ENCODE assay signal across 30 cellular contexts in the genomic region with DNA sequence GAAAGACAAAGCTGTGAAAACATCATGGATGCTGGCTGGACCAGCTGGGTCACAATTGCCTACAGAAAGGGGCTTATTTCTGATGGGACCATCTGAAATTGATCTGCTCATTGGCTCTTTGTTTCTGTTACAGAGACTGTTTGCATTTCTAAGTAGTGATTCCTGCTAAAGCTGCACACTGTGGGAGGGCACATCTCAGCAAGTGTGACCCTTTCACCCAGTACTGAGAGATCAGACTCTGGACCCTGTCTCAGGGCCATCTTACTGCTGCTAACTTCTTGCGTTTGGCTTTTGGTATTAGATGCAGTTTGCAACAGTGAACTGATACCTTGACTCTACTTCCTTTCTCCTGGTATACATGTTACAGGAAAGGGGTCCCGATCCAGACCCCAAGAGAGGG.
"Had no signal": no experiment of that assay in that cellular context is flagged by ENCODE, and none has a peak within 500 bp of the region (broad histone marks: within the 10 kb centered on the region; RNA-seq: fewer than 3 reads in every experiment).

No MANE protein-coding gene starts in this region.

- DNase-seq: activated CD4-positive, alpha-beta T cell treated with anti-CD3 and anti-CD28 coated beads for 48 hours; activated CD4-positive, alpha-beta T cell treated with anti-CD3 and anti-CD28 coated beads, Interleukin-2, amount 50 U/mL, for 48 hours; activated CD8-positive, alpha-beta memory T cell treated with anti-CD3 and anti-CD28 coated beads for 24 hours; activated effector memory CD4-positive, alpha-beta T cell treated with Interleukin-2 at 50 U/mL for 16 hours; activated naive CD4-positive, alpha-beta T cell treated with anti-CD3 and anti-CD28 coated beads for 36 hours; activated naive CD8-positive, alpha-beta T cell treated with anti-CD3 and anti-CD28 coated beads, Interleukin-2, amount 10 ng/mL, durations not matched to agents 7 days and 5 days; caudate nucleus; endodermal cell; foreskin fibroblast; head of caudate nucleus; hypothalamus; immature natural killer cell; kidney; left colon; naive thymus-derived CD8-positive, alpha-beta T cell; stimulated activated CD4-positive, alpha-beta T cell treated with anti-CD3 and anti-CD28 coated beads, Interleukin-1b, Interleukin-23, amount 100 ng/mL, for 48 hours; stimulated activated CD4-positive, alpha-beta T cell treated with anti-CD3 and anti-CD28 coated beads, Interleukin-4, amount 100 ng/mL, for 4 hours; stimulated activated CD8-positive, alpha-beta memory T cell treated with anti-CD3 and anti-CD28 coated beads, Interleukin-4, amount 100 ng/mL, for 48 hours; stimulated activated naive CD8-positive, alpha-beta T cell treated with anti-CD3 and anti-CD28 coated beads, Interleukin-15, amount 100 ng/mL, for 72 hours; SW 1271; T-helper 9 cell; thyroid gland; WERI-Rb-1 had no signal

- H3K36me3 Mint-ChIP-seq: immature natural killer cell; naive thymus-derived CD8-positive, alpha-beta T cell had no signal

- ATAC-seq: activated CD4-positive, CD25-positive, alpha-beta regulatory T cell treated with anti-CD3 and anti-CD28 coated beads, Interleukin-2, amount 50 U/mL, for 24 hours; esophagus mucosa; left colon; naive thymus-derived CD8-positive, alpha-beta T cell; sciatic nerve; stimulated activated memory B cell treated with anti-CD40 and anti-IgM and Interleukin-4, amounts not matched to agents 10 μg/mL and 1 μg/mL and 100 μg/mL, for 72 hours; stimulated activated naive CD8-positive, alpha-beta T cell treated with anti-CD3 and anti-CD28 coated beads, Interleukin-15, amount 100 ng/mL, for 72 hours had no signal

- H3K27ac Mint-ChIP-seq: activated naive CD4-positive, alpha-beta T cell treated with anti-CD3 and anti-CD28 coated beads for 36 hours; activated naive CD8-positive, alpha-beta T cell treated with anti-CD3 and anti-CD28 coated beads, Interleukin-2, amount 10 ng/mL, durations not matched to agents 7 days and 5 days; dendritic cell treated with granulocyte-macrophage colony-stimulating factor and Interleukin-4, amounts not matched to agents 40 ng/mL and 50 ng/mL, for 4 days; endodermal cell; immature natural killer cell; stimulated activated memory B cell treated with anti-CD40 and anti-IgM and Interleukin-4, amounts not matched to agents 10 μg/mL and 1 μg/mL and 100 μg/mL, for 72 hours; stimulated activated naive CD8-positive, alpha-beta T cell treated with anti-CD3 and anti-CD28 coated beads, Interleukin-15, amount 100 ng/mL, for 72 hours; T-helper 1 cell treated with Interleukin-12 subunit alpha and Interleukin-12 subunit beta and Interleukin-4 antibody, amounts not matched to agents 30 μg/mL and 1 μg/mL, for 36 hours had no signal

- H3K4me3 ChIP-seq: skin epidermis, thyroid gland had no signal

- H3K36me3 ChIP-seq: thyroid gland, WERI-Rb-1 had no signal

- H3K9me3 ChIP-seq: thyroid gland had no signal

- H3K4me3 Mint-ChIP-seq: activated naive CD4-positive, alpha-beta T cell treated with anti-CD3 and anti-CD28 coated beads for 36 hours; activated naive CD8-positive, alpha-beta T cell treated with anti-CD3 and anti-CD28 coated beads, Interleukin-2, amount 10 ng/mL, durations not matched to agents 7 days and 5 days; dendritic cell treated with granulocyte-macrophage colony-stimulating factor and Interleukin-4, amounts not matched to agents 40 ng/mL and 50 ng/mL, for 4 days; endodermal cell; immature natural killer cell; naive thymus-derived CD8-positive, alpha-beta T cell; stimulated activated memory B cell treated with anti-CD40 and anti-IgM and Interleukin-4, amounts not matched to agents 10 μg/mL and 1 μg/mL and 100 μg/mL, for 72 hours; stimulated activated naive CD8-positive, alpha-beta T cell treated with anti-CD3 and anti-CD28 coated beads, Interleukin-15, amount 100 ng/mL, for 72 hours; T-helper 1 cell treated with Interleukin-12 subunit alpha and Interleukin-12 subunit beta and Interleukin-4 antibody, amounts not matched to agents 30 μg/mL and 1 μg/mL, for 36 hours had no signal

- H3K27me3 ChIP-seq: thyroid gland had no signal

- H3K4me1 ChIP-seq: thyroid gland had no signal

- H3K9me3 Mint-ChIP-seq: activated naive CD4-positive, alpha-beta T cell treated with anti-CD3 and anti-CD28 coated beads for 36 hours; dendritic cell treated with granulocyte-macrophage colony-stimulating factor and Interleukin-4, amounts not matched to agents 40 ng/mL and 50 ng/mL, for 4 days; immature natural killer cell; naive thymus-derived CD8-positive, alpha-beta T cell; T-helper 1 cell treated with Interleukin-12 subunit alpha and Interleukin-12 subunit beta and Interleukin-4 antibody, amounts not matched to agents 30 μg/mL and 1 μg/mL, for 36 hours had no signal

- H3K27ac ChIP-seq: skin epidermis, thyroid gland, WERI-Rb-1 had no signal

- FAIRE-seq: kidney had no signal

- H3K4me1 Mint-ChIP-seq: activated naive CD8-positive, alpha-beta T cell treated with anti-CD3 and anti-CD28 coated beads, Interleukin-2, amount 10 ng/mL, durations not matched to agents 7 days and 5 days; endodermal cell; immature natural killer cell; naive thymus-derived CD8-positive, alpha-beta T cell; stimulated activated memory B cell treated with anti-CD40 and anti-IgM and Interleukin-4, amounts not matched to agents 10 μg/mL and 1 μg/mL and 100 μg/mL, for 72 hours; stimulated activated naive CD8-positive, alpha-beta T cell treated with anti-CD3 and anti-CD28 coated beads, Interleukin-15, amount 100 ng/mL, for 72 hours had no signal

- H3K27me3 Mint-ChIP-seq: activated naive CD8-positive, alpha-beta T cell treated with anti-CD3 and anti-CD28 coated beads, Interleukin-2, amount 10 ng/mL, durations not matched to agents 7 days and 5 days; naive thymus-derived CD8-positive, alpha-beta T cell; stimulated activated memory B cell treated with anti-CD40 and anti-IgM and Interleukin-4, amounts not matched to agents 10 μg/mL and 1 μg/mL and 100 μg/mL, for 72 hours; stimulated activated naive CD8-positive, alpha-beta T cell treated with anti-CD3 and anti-CD28 coated beads, Interleukin-15, amount 100 ng/mL, for 72 hours had no signal
